In genomic region chr2:179240481-179241451, GRCh38 we compare ENCODE assay signal across 12 cellular contexts. TPM values are rescaled to one million over a fixed set of nuclear protein-coding genes. Genes with fewer than 3 reads are reported as not detected.
DNase-seq lines count a peak whose midpoint lies in the region; ATAC-seq and TF ChIP-seq lines count a peak whose summit lies in the region.
"Had no signal": no experiment of that assay in that cellular context is flagged by ENCODE, and none has a peak within 500 bp of the region (broad histone marks: within the 10 kb centered on the region; RNA-seq: fewer than 3 reads in every experiment).

No MANE protein-coding gene starts in this region.

- H4K8ac ChIP-seq in mesendoderm (ENCODE audit: low read depth, low read length): no peak overlapping the region

- H2BK15ac ChIP-seq in mesendoderm (replicated peaks; ENCODE audit: low read depth): no peak overlapping the region

- no peak overlapping the region for H3K9ac ChIP-seq in mesendoderm (ENCODE audit: low read length)

- H2BK120ac ChIP-seq in mesendoderm (ENCODE audit: low read depth, low read length): no peak overlapping the region

- peaks cover 4% of the 10 kb centered on the region for H3K36me3 Mint-ChIP-seq in CD4-positive, CD25-positive, alpha-beta regulatory T cell
- H3K36me3 Mint-ChIP-seq in activated T-helper 1 cell treated with anti-CD3 and anti-CD28 coated beads, Interleukin-12 subunit alpha, Interleukin-12 subunit beta, Interleukin-2, Interleukin-4 antibody, amounts not matched to agents 30 ng/mL and 10 ng/mL and 1 ng/mL, durations not matched to agents 14 hours and 24 hours and 36 hours (ENCODE audit: low read depth): peaks cover 12% of the 10 kb centered on the region

- H3K27ac Mint-ChIP-seq in CD4-positive, CD25-positive, alpha-beta regulatory T cell: peak overlapping the region in 2 of 3 donors; percentile 22 to 27
- H3K27ac Mint-ChIP-seq in activated T-helper 1 cell treated with anti-CD3 and anti-CD28 coated beads, Interleukin-12 subunit alpha, Interleukin-12 subunit beta, Interleukin-2, Interleukin-4 antibody, amounts not matched to agents 30 ng/mL and 10 ng/mL and 1 ng/mL, durations not matched to agents 14 hours and 24 hours and 36 hours: peak overlapping the region; percentile 73
- H3K27ac Mint-ChIP-seq: effector memory CD8-positive, alpha-beta T cell; memory B cell had no signal

- no peak overlapping the region for H3K23ac ChIP-seq in mesendoderm (ENCODE audit: low read length)

- no peaks in the 10 kb centered on the region for H3K27me3 Mint-ChIP-seq in CD4-positive, CD25-positive, alpha-beta regulatory T cell
- peaks cover 2% of the 10 kb centered on the region for H3K27me3 Mint-ChIP-seq in activated T-helper 1 cell treated with anti-CD3 and anti-CD28 coated beads, Interleukin-12 subunit alpha, Interleukin-12 subunit beta, Interleukin-2, Interleukin-4 antibody, amounts not matched to agents 30 ng/mL and 10 ng/mL and 1 ng/mL, durations not matched to agents 14 hours and 24 hours and 36 hours (ENCODE audit: insufficient read depth)
- H3K27me3 Mint-ChIP-seq: effector memory CD8-positive, alpha-beta T cell; memory B cell had no signal

- no peaks in the 10 kb centered on the region for H3K36me3 ChIP-seq in CD4-positive, CD25-positive, alpha-beta regulatory T cell (ENCODE audit: control insufficient read depth, insufficient read depth, low read length)
- no peaks in the 10 kb centered on the region for H3K36me3 ChIP-seq in mesendoderm (ENCODE audit: control insufficient read depth, insufficient read depth, low read length)
- H3K36me3 ChIP-seq: stomach had no signal

- intact Hi-C loops in activated T-helper 1 cell treated with anti-CD3 and anti-CD28 coated beads, Interleukin-12 subunit alpha, Interleukin-12 subunit beta, Interleukin-2, Interleukin-4 antibody, amounts not matched to agents 30 ng/mL and 10 ng/mL and 1 ng/mL, durations not matched to agents 14 hours and 24 hours and 36 hours (cut with micrococcal nuclease): no loop called here

- H3K27me3 ChIP-seq in CD4-positive, CD25-positive, alpha-beta regulatory T cell (ENCODE audit: control insufficient read depth, insufficient read depth, low read length): no peaks in the 10 kb centered on the region
- no peaks in the 10 kb centered on the region for H3K27me3 ChIP-seq in mesendoderm (ENCODE audit: insufficient read depth, low read length, poor library complexity)
- H3K27me3 ChIP-seq: heart right ventricle, stomach had no signal

- no CpG with 5 or more reads among the region's 4 CpGs for WGBS in mesendoderm (ENCODE audit: extremely low coverage, insufficient coverage, low lambda C conversion rate)

- TF ChIP-seq CTCF in GM13977 (IDR thresholded peaks at IDR 0.05; ENCODE audit: extremely low read depth, insufficient read depth, missing control alignments): peak; percentile 5

- no peaks in the 10 kb centered on the region for H3K9me3 ChIP-seq in CD4-positive, CD25-positive, alpha-beta regulatory T cell (ENCODE audit: control insufficient read depth in 2 of 2, low read length in 2 of 2)
- H3K9me3 ChIP-seq: stomach had no signal

- H3K4me3 ChIP-seq in CD4-positive, CD25-positive, alpha-beta regulatory T cell (ENCODE audit: low read depth, low read length): no peak overlapping the region
- H3K4me3 ChIP-seq in mesendoderm (ENCODE audit: low read length): no peak overlapping the region
- H3K4me3 ChIP-seq: heart right ventricle, stomach had no signal

- H2BK5ac ChIP-seq in mesendoderm (ENCODE audit: low read length): no peak overlapping the region

- peaks cover 1% of the 10 kb centered on the region for H3K79me1 ChIP-seq in mesendoderm (ENCODE audit: low read length)

- H3K27ac ChIP-seq in CD4-positive, CD25-positive, alpha-beta regulatory T cell (ENCODE audit: insufficient read depth, low read length, poor library complexity, severe bottlenecking): no peak overlapping the region
- H3K27ac ChIP-seq in mesendoderm (ENCODE audit: low read depth, low read length): no peak overlapping the region

- H3K56ac ChIP-seq in mesendoderm (ENCODE audit: low read length): no peak overlapping the region

- H3K4me1 ChIP-seq in CD4-positive, CD25-positive, alpha-beta regulatory T cell (ENCODE audit: control insufficient read depth, insufficient read depth, low read length, poor library complexity, severe bottlenecking): peaks cover 15% of the 10 kb centered on the region
- H3K4me1 ChIP-seq in mesendoderm (ENCODE audit: control insufficient read depth, low read depth, low read length): peaks cover 2% of the 10 kb centered on the region

- H3K79me2 ChIP-seq in mesendoderm (ENCODE audit: control insufficient read depth, insufficient read depth, low read length): peaks cover 2% of the 10 kb centered on the region

- H3K4me2 ChIP-seq in mesendoderm (ENCODE audit: low read length): no peak overlapping the region

- H3K4me1 Mint-ChIP-seq in CD4-positive, CD25-positive, alpha-beta regulatory T cell: peaks cover 30 to 33% (median 31%) of the 10 kb centered on the region in 4 donors
- H3K4me1 Mint-ChIP-seq in activated T-helper 1 cell treated with anti-CD3 and anti-CD28 coated beads, Interleukin-12 subunit alpha, Interleukin-12 subunit beta, Interleukin-2, Interleukin-4 antibody, amounts not matched to agents 30 ng/mL and 10 ng/mL and 1 ng/mL, durations not matched to agents 14 hours and 24 hours and 36 hours (ENCODE audit: low read depth): peaks cover 50% of the 10 kb centered on the region

- peaks cover 0 to 8% (median 0%) of the 10 kb centered on the region in 7 donors for H3K9me3 Mint-ChIP-seq in CD4-positive, CD25-positive, alpha-beta regulatory T cell
- no peaks in the 10 kb centered on the region for H3K9me3 Mint-ChIP-seq in activated T-helper 1 cell treated with anti-CD3 and anti-CD28 coated beads, Interleukin-12 subunit alpha, Interleukin-12 subunit beta, Interleukin-2, Interleukin-4 antibody, amounts not matched to agents 30 ng/mL and 10 ng/mL and 1 ng/mL, durations not matched to agents 14 hours and 24 hours and 36 hours

- in situ Hi-C loops in GM13977 (cut with MboI; ENCODE audit: low pct_unique_long_range_greater_than_20kb, low sequenced_read_pairs, unreplicated experiment): no loop called here

- no peak overlapping the region for H3K4ac ChIP-seq in mesendoderm (ENCODE audit: low read depth, low read length)

- H2AK5ac ChIP-seq in mesendoderm (ENCODE audit: low read length): no peak overlapping the region

- peak overlapping the region; percentile 7 for H3K18ac ChIP-seq in mesendoderm (ENCODE audit: low read length)

- ATAC-seq in CD4-positive, CD25-positive, alpha-beta regulatory T cell (ENCODE audit: low read depth in 2 of 2): no peak
- no peak for ATAC-seq in GM18907 (IDR thresholded peaks at IDR 0.05; ENCODE audit: unreplicated experiment)
- ATAC-seq in GM21367 (IDR thresholded peaks at IDR 0.05; ENCODE audit: unreplicated experiment): no peak
- ATAC-seq: effector memory CD8-positive, alpha-beta T cell had no signal

- H4K5ac ChIP-seq in mesendoderm (ENCODE audit: low read length): no peak overlapping the region

- H3K4me3 Mint-ChIP-seq in CD4-positive, CD25-positive, alpha-beta regulatory T cell: peak overlapping the region in 2 of 4 donors; percentile 43 to 67
- H3K4me3 Mint-ChIP-seq in activated T-helper 1 cell treated with anti-CD3 and anti-CD28 coated beads, Interleukin-12 subunit alpha, Interleukin-12 subunit beta, Interleukin-2, Interleukin-4 antibody, amounts not matched to agents 30 ng/mL and 10 ng/mL and 1 ng/mL, durations not matched to agents 14 hours and 24 hours and 36 hours: no peak overlapping the region
- H3K4me3 Mint-ChIP-seq: effector memory CD8-positive, alpha-beta T cell; memory B cell had no signal

- no peak for DNase-seq in CD4-positive, CD25-positive, alpha-beta regulatory T cell
- no peak for DNase-seq in GM13977 (ENCODE audit: low spot score)
- DNase-seq in activated T-helper 1 cell treated with anti-CD3 and anti-CD28 coated beads, Interleukin-12 subunit alpha, Interleukin-12 subunit beta, Interleukin-2, Interleukin-4 antibody, amounts not matched to agents 30 ng/mL and 10 ng/mL and 1 ng/mL, durations not matched to agents 14 hours and 24 hours and 36 hours (ENCODE audit: low spot score): no peak
- DNase-seq in mesendoderm: peak; percentile 57
- DNase-seq in AG08395 (ENCODE audit: low spot score): no peak
- DNase-seq: effector memory CD8-positive, alpha-beta T cell; heart right ventricle; NCI-H748 treated with DMSO at 0.1 percent for 48 hours; stomach had no signal

RNA-seq across cellular contexts. Expression of gene SESTD1, which starts 23.9 kb away (rescaled TPM):
- 7.3 TPM for total RNA-seq in CD4-positive, CD25-positive, alpha-beta regulatory T cell
- 1 to 10 TPM in 3 of 4 donors, under 1 TPM in 1; 0.63 to 7.2 (median 2.1) TPM for polyA plus RNA-seq in CD4-positive, CD25-positive, alpha-beta regulatory T cell
- total RNA-seq in activated T-helper 1 cell treated with anti-CD3 and anti-CD28 coated beads, Interleukin-12 subunit alpha, Interleukin-12 subunit beta, Interleukin-2, Interleukin-4 antibody, amounts not matched to agents 30 ng/mL and 10 ng/mL and 1 ng/mL, durations not matched to agents 14 hours and 24 hours and 36 hours: 9.6 and 12.4 TPM in 2 replicates
- polyA plus RNA-seq in mesendoderm (2013, experiment 1 of 2): 23.2 TPM
- 22.4 TPM for polyA plus RNA-seq in mesendoderm (2013, experiment 2 of 2)
